In the genomic region with DNA sequence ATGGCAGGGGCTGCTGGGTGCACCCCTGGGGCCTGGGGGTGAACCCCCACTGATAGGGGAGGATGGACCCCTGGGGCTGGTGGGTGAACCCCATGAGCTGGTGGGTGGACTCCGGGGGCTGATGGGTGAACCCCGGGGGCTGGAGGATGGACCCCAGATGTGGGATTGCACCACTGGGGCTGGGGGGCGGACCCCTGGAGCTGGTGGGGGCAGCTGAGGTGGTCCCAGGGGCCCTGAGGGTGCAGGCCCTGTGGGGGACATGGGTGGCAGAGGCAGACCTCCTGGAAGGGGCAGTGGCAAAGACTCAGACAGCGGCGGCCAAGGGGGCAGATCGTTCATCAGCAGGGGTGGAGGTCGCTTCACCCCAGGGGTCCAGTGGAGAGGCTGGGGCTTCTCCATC, we compare ENCODE assay signal across 15 cellular contexts. TPM values are rescaled to one million over a fixed set of nuclear protein-coding genes. Genes with fewer than 3 reads are reported as not detected.
A peak's percentile ranks its signal among the peaks of the same experiment; 100 is the strongest.
DNase-seq lines count a peak whose midpoint lies in the region; ATAC-seq and TF ChIP-seq lines count a peak whose summit lies in the region.
"Had no signal": no experiment of that assay in that cellular context is flagged by ENCODE, and none has a peak within 500 bp of the region (broad histone marks: within the 10 kb centered on the region; RNA-seq: fewer than 3 reads in every experiment).

No MANE protein-coding gene starts in this region.

- no peak overlapping the region for H3K27ac ChIP-seq in HEK293 (ENCODE audit: extremely low read depth, low read depth, low read length)
- H3K27ac ChIP-seq in endodermal cell (ENCODE audit: low read depth, low read length) = no peak overlapping the region
- H3K27ac ChIP-seq in spleen = no peak overlapping the region
- H3K27ac ChIP-seq: BLaER1 had no signal

- H3K9me3 ChIP-seq in HEK293 (ENCODE audit: control insufficient read depth, insufficient read depth, low read depth, low read length) (no peaks in the 10 kb centered on the region), endodermal cell (ENCODE audit: control insufficient read depth, low read length) (no peaks in the 10 kb centered on the region), spleen (peaks cover 0 to 29% (median 15%) of the 10 kb centered on the region in 8 donors)

- TF ChIP-seq CTCF in Calu3 (IDR thresholded peaks at IDR 0.05; ENCODE audit: unreplicated experiment) = no peak
- no peak for TF ChIP-seq CTCF in HEK293 (tag by site-specific recombination; IDR thresholded peaks at IDR 0.05)
- TF ChIP-seq CTCF in endodermal cell (conservative IDR thresholded peaks at IDR 0.05) = no peak
- no peak for TF ChIP-seq CTCF in spleen (IDR thresholded peaks at IDR 0.05 in 8 of 11, conservative IDR thresholded peaks at IDR 0.05 in 3 of 11)
- TF ChIP-seq CTCF in omental fat pad (IDR thresholded peaks at IDR 0.05) = no peak

- H3K36me3 ChIP-seq in HEK293 (ENCODE audit: control insufficient read depth in 2 of 2, insufficient read depth in 1 of 2, low read length in 2 of 2) = no peaks in the 10 kb centered on the region
- no peaks in the 10 kb centered on the region for H3K36me3 ChIP-seq in endodermal cell (ENCODE audit: control insufficient read depth, insufficient read depth, low read length)
- no peaks in the 10 kb centered on the region for H3K36me3 ChIP-seq in spleen
- H3K36me3 ChIP-seq: BLaER1 had no signal

- ATAC-seq in omental fat pad (ENCODE audit: low FRiP score) (no peak), HG03342 (IDR thresholded peaks at IDR 0.05; ENCODE audit: unreplicated experiment) (no peak), HG03354 (IDR thresholded peaks at IDR 0.05; ENCODE audit: poor library complexity, severe bottlenecking, unreplicated experiment) (no peak)
- ATAC-seq in activated CD8-positive, alpha-beta memory T cell treated with anti-CD3 and anti-CD28 coated beads, Interleukin-2, amount 10 ng/mL, durations not matched to agents 7 days and 5 days = no peak
- ATAC-seq: GM12878, HepG2 had no signal

- peaks cover 12% of the 10 kb centered on the region for H3K27me3 ChIP-seq in endodermal cell (ENCODE audit: control insufficient read depth, insufficient read depth, low read length, poor library complexity, severe bottlenecking)
- H3K27me3 ChIP-seq in spleen (replicated peaks in 1 of 7) = peaks cover 0 to 10% (median 0%) of the 10 kb centered on the region in 7 donors
- H3K27me3 ChIP-seq: BLaER1 had no signal

- TF ChIP-seq POLR2A in spleen (IDR thresholded peaks at IDR 0.05) = no peak

- H3K4me3 Mint-ChIP-seq in Calu3 (ENCODE audit: low read depth, unreplicated experiment) (no peak overlapping the region), endodermal cell (no peak overlapping the region)
- H3K4me3 Mint-ChIP-seq in activated CD8-positive, alpha-beta memory T cell treated with anti-CD3 and anti-CD28 coated beads, Interleukin-2, amount 10 ng/mL, durations not matched to agents 7 days and 5 days = no peak overlapping the region
- H3K4me3 Mint-ChIP-seq: CD8-positive, alpha-beta memory T cell had no signal

- no peaks in the 10 kb centered on the region for H3K36me3 Mint-ChIP-seq in Calu3 (ENCODE audit: insufficient read depth, unreplicated experiment)
- H3K36me3 Mint-ChIP-seq in endodermal cell (ENCODE audit: low read depth) = no peaks in the 10 kb centered on the region
- peaks cover 2% of the 10 kb centered on the region for H3K36me3 Mint-ChIP-seq in activated CD8-positive, alpha-beta memory T cell treated with anti-CD3 and anti-CD28 coated beads, Interleukin-2, amount 10 ng/mL, durations not matched to agents 7 days and 5 days

- WGBS in endodermal cell (ENCODE audit: insufficient coverage in 1 of 2, insufficient read length in 1 of 2), 2 experiments = 92 to 97% methylated on average over 4 to 7 of the region's 7 CpGs
- WGBS in spleen, 5 donors = 79 to 95% (median 82%) methylated on average over 7 of the region's 7 CpGs

- H3K27me3 Mint-ChIP-seq in Calu3 (ENCODE audit: unreplicated experiment) (peaks cover 36% of the 10 kb centered on the region), endodermal cell (ENCODE audit: insufficient read depth) (peaks cover 11% of the 10 kb centered on the region)
- peaks cover 17% of the 10 kb centered on the region for H3K27me3 Mint-ChIP-seq in activated CD8-positive, alpha-beta memory T cell treated with anti-CD3 and anti-CD28 coated beads, Interleukin-2, amount 10 ng/mL, durations not matched to agents 7 days and 5 days

- DNase-seq in Calu3 (peak; percentile 0), endodermal cell (peak; percentile 19), spleen (peak; percentile 61), omental fat pad (ENCODE audit: low spot score) (no peak)
- DNase-seq in activated CD8-positive, alpha-beta memory T cell treated with anti-CD3 and anti-CD28 coated beads, Interleukin-2, amount 10 ng/mL, durations not matched to agents 7 days and 5 days = no peak
- DNase-seq: 8988T; Caco-2; CD8-positive, alpha-beta memory T cell; GOT3 had no signal

- H3K4me1 Mint-ChIP-seq in Calu3 (ENCODE audit: low read depth, unreplicated experiment) = no peaks in the 10 kb centered on the region
- H3K4me1 Mint-ChIP-seq in endodermal cell = no peaks in the 10 kb centered on the region
- peaks cover 3% of the 10 kb centered on the region for H3K4me1 Mint-ChIP-seq in activated CD8-positive, alpha-beta memory T cell treated with anti-CD3 and anti-CD28 coated beads, Interleukin-2, amount 10 ng/mL, durations not matched to agents 7 days and 5 days
- H3K4me1 Mint-ChIP-seq: CD8-positive, alpha-beta memory T cell had no signal

- H3K9me3 Mint-ChIP-seq in Calu3 (ENCODE audit: low read depth, unreplicated experiment) (no peaks in the 10 kb centered on the region), endodermal cell (peaks cover 7% of the 10 kb centered on the region)
- peaks cover 7% of the 10 kb centered on the region for H3K9me3 Mint-ChIP-seq in activated CD8-positive, alpha-beta memory T cell treated with anti-CD3 and anti-CD28 coated beads, Interleukin-2, amount 10 ng/mL, durations not matched to agents 7 days and 5 days (ENCODE audit: low read depth)

- BruUV-seq in Calu3 (replicated peaks; lab: Mats Ljungman, UMichigan) = no TSS peak

- no peak overlapping the region for H3K9ac ChIP-seq in endodermal cell (ENCODE audit: extremely low read depth, low read length, poor library complexity, severe bottlenecking)
- H3K9ac ChIP-seq: BLaER1 had no signal

- H3K4me3 ChIP-seq in HEK293 (ENCODE audit: low read depth, low read length) (no peak overlapping the region), endodermal cell (ENCODE audit: low read length) (no peak overlapping the region), spleen (no peak overlapping the region)
- H3K4me3 ChIP-seq: BLaER1, GM12878 had no signal

- CTCF ChIA-PET in Calu3 (lab: Charles Lee) = no interaction called here
- CTCF ChIA-PET in HEK293 (lab: Yijun Ruan, JAX) = interaction anchor here (0.6 kb wide), 1 partner anchor 47 kb away, joined by 5 read pairs; no protein-coding TSS in a partner anchor
- CTCF ChIA-PET in activated CD8-positive, alpha-beta memory T cell treated with anti-CD3 and anti-CD28 coated beads, Interleukin-2, amount 10 ng/mL, durations not matched to agents 7 days and 5 days (lab: Charles Lee) = no interaction called here

- H3K27ac Mint-ChIP-seq in Calu3 (ENCODE audit: unreplicated experiment) (no peak overlapping the region), endodermal cell (no peak overlapping the region)
- H3K27ac Mint-ChIP-seq in activated CD8-positive, alpha-beta memory T cell treated with anti-CD3 and anti-CD28 coated beads, Interleukin-2, amount 10 ng/mL, durations not matched to agents 7 days and 5 days = no peak overlapping the region

- intact Hi-C loops in Calu3 (cut with micrococcal nuclease; ENCODE audit: unreplicated experiment) = no loop called here
- intact Hi-C loops in spleen (cut with DNase I; ENCODE audit: low total_unique reads) = no loop called here

- POLR2A ChIA-PET in HEK293 (lab: Yijun Ruan, JAX) = no interaction called here

- H3K4me1 ChIP-seq in HEK293 (ENCODE audit: control insufficient read depth, insufficient read depth, low read length) (no peaks in the 10 kb centered on the region), endodermal cell (ENCODE audit: control insufficient read depth, insufficient read depth, low read length) (no peaks in the 10 kb centered on the region), spleen (no peaks in the 10 kb centered on the region)
- H3K4me1 ChIP-seq: Caco-2 had no signal

TF ChIP-seq in HEK293, 187 proteins besides CTCF, POLR2A, EP300 and RAD21 (continues in another document):
- TF ChIP-seq, protein P1, sequence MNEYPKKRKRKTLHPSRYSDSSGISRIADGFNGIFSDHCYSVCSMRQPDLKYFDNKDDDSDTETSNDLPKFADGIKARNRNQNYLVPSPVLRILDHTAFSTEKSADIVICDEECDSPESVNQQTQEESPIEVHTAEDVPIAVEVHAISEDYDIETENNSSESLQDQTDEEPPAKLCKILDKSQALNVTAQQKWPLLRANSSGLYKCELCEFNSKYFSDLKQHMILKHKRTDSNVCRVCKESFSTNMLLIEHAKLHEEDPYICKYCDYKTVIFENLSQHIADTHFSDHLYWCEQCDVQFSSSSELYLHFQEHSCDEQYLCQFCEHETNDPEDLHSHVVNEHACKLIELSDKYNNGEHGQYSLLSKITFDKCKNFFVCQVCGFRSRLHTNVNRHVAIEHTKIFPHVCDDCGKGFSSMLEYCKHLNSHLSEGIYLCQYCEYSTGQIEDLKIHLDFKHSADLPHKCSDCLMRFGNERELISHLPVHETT (tag by site-specific recombination; IDR thresholded peaks at IDR 0.05) = no peak
- peak; percentile 53; the same call in 1 of the 2 replicates for TF ChIP-seq GLIS1 (tag by site-specific recombination; IDR thresholded peaks at IDR 0.05)

RNA-seq across cellular contexts. Expression of a gene that starts 17.4 kb away (rescaled TPM):
- total RNA-seq in Calu3 (2022) (15.7 and 17.0 TPM in 2 replicates), endodermal cell (10 to 100 TPM; 13.1 to 18.1 TPM), spleen (10 to 100 TPM in 1 of 7 donors, 1 to 10 TPM in 6; 3.7 to 12.9 (median 7.6) TPM), omental fat pad (10 to 100 TPM in 1 of 4 donors, 1 to 10 TPM in 3; 6.4 to 12.5 (median 8.3) TPM)
- 7.7 TPM for polyA plus RNA-seq in endodermal cell (2013, experiment 1 of 2)
- 6.2 TPM for polyA plus RNA-seq in endodermal cell (2013, experiment 2 of 2)
- 1 to 10 TPM; 3.7 to 5.8 (median 5.1) TPM for polyA plus RNA-seq in spleen
- total RNA-seq in activated CD8-positive, alpha-beta memory T cell treated with anti-CD3 and anti-CD28 coated beads, Interleukin-2, amount 10 ng/mL, durations not matched to agents 7 days and 5 days = 1 to 10 TPM in 1 of 2 experiments, under 1 TPM in 1; 0.50 to 1.6 TPM
- total RNA-seq: GM12878 had no signal
- polyA plus RNA-seq: GM12878 had no signal

RNA-seq across cellular contexts. Expression of a gene that starts 31.7 kb away (rescaled TPM):
- total RNA-seq in Calu3 (2022) (38.9 and 45.9 TPM in 2 replicates), endodermal cell (10 to 100 TPM; 23.6 to 34.4 TPM), spleen (10 to 100 TPM in 4 of 7 donors, 1 to 10 TPM in 3; 6.3 to 14.6 (median 10.3) TPM), omental fat pad (10 to 100 TPM in 2 of 4 donors, 1 to 10 TPM in 2; 7.5 to 19.7 (median 11.5) TPM)
- polyA plus RNA-seq in endodermal cell (2013, experiment 1 of 2) = 42.5 TPM
- polyA plus RNA-seq in endodermal cell (2013, experiment 2 of 2) = 39.8 TPM
- 10 to 100 TPM; 13.1 to 39.1 (median 17.9) TPM for polyA plus RNA-seq in spleen
- total RNA-seq in activated CD8-positive, alpha-beta memory T cell treated with anti-CD3 and anti-CD28 coated beads, Interleukin-2, amount 10 ng/mL, durations not matched to agents 7 days and 5 days = 1 to 10 TPM; 7.7 to 9.0 TPM

Comparison
In these comparisons a context has a peak if more than half of its experiments do, and no peak if none do; other contexts are left out.
1. DNase-seq: peak in Calu3 (single experiment), endodermal cell (single experiment) and spleen (single experiment); none in omental fat pad (single experiment) and activated CD8-positive, alpha-beta memory T cell treated with anti-CD3 and anti-CD28 coated beads, Interleukin-2, amount 10 ng/mL, durations not matched to agents 7 days and 5 days (single experiment).